In the genomic region with DNA sequence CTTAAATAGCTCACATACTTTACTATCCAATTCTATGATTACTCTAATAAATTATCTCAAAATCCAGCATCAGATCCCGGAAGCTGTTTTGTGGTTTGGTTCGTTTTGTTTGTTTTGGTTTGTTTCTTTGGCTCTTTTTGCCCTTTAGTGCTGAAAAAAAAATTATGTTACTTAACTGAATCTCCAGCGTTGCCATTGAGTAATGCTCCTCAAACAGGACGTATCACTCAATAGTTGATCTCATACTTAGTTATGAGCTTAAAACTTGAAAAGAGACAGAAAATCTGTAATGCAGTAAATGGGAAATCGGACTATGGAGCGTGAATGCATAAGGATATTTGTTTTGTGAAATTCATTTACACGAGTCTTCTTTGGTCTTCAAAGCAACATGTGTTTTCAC, we compare ENCODE assay signal across 9 cellular contexts.
"Had no signal": no experiment of that assay in that cellular context is flagged by ENCODE, and none has a peak within 500 bp of the region (broad histone marks: within the 10 kb centered on the region; RNA-seq: fewer than 3 reads in every experiment).

No MANE protein-coding gene starts in this region.

- H3K36me3 ChIP-seq: HAP-1 had no signal

- H3K4me2 ChIP-seq: GM23338 had no signal

- H3K9ac ChIP-seq: GM23248 had no signal

- H3K9me3 ChIP-seq: HAP-1 had no signal

- H2AFZ ChIP-seq: GM23248, GM23338 had no signal

- ATAC-seq: GM23338, HCT116 had no signal

- H3K4me3 ChIP-seq: GM23248, GM23338, HAP-1 had no signal

- H3K27ac ChIP-seq: GM23248 had no signal

- DNase-seq: GM23248, GOT3, H7, H9, HCEC 1CT, HFFc6 had no signal
